In the genomic region with DNA sequence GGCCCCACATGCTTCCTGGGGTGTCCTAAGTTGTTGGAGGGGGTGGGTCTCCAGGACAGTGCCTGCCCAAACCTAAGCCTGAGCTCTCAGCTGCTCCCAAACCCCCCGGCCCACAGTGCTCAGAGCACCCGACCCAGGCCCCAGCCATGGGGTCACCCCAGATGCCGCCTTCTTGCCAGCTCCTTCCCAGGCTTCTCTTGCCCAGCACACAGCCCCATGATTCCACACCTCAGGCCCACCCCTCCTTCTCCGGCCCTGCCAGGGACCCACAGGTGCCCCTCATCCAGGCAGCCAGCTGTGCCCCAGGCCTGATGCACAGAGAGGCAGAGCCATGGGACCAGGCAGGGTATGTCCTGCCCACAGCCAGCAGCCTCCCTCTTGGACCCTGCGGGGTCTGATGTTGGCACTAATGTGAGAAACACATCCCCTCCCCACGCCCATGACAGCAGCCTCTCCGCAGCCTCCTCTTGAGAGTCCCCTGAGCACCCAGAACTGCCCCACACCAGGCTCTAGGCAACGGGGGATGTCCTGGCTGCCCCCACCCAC, we compare ENCODE assay signal across 21 cellular contexts. TPM values are rescaled to one million over a fixed set of nuclear protein-coding genes. Genes with fewer than 3 reads are reported as not detected.
DNase-seq lines count a peak whose midpoint lies in the region; ATAC-seq, FAIRE-seq and TF ChIP-seq lines count a peak whose summit lies in the region.
"Had no signal": no experiment of that assay in that cellular context is flagged by ENCODE, and none has a peak within 500 bp of the region (broad histone marks: within the 10 kb centered on the region; RNA-seq: fewer than 3 reads in every experiment).

No MANE protein-coding gene starts in this region.

- DNase-seq in right lobe of liver (peak; percentile 14 to 47 (median 40)), HepG2 (ENCODE audit: low spot score) (no peak), osteocyte (ENCODE audit: extremely low spot score, unreplicated experiment) (peak; percentile 79), upper lobe of right lung (peak; percentile 57), germinal center (ENCODE audit: low spot score) (no peak)
- no peak for DNase-seq in activated CD4-positive, alpha-beta T cell treated with anti-CD3 and anti-CD28 coated beads, Interleukin-2, amount 50 U/mL, for 48 hours
- DNase-seq: activated naive CD8-positive, alpha-beta T cell treated with anti-CD3 and anti-CD28 coated beads, Interleukin-2, amount 50 U/mL, for 24 hours; Calu3; foreskin fibroblast; HFFc6; NCI-H2029 treated with DMSO at 0.1 percent for 48 hours; nucleus accumbens; stimulated activated naive CD8-positive, alpha-beta T cell treated with anti-CD3 and anti-CD28 coated beads, Interleukin-15, Interleukin-2, amounts not matched to agents 100 U/mL and 50 U/mL, for 24 hours had no signal

- 10% methylated on average over 2 of the region's 8 CpGs for WGBS in right lobe of liver (ENCODE audit: insufficient coverage, low coverage, low lambda C conversion rate, missing lambda C conversion rate)
- 0% methylated on average over 1 of the region's 8 CpGs for WGBS in HepG2 (ENCODE audit: low lambda C conversion rate)
- 70 to 90% methylated on average over 2 of the region's 8 CpGs for WGBS in gastroesophageal sphincter (ENCODE audit: low coverage in 1 of 2), 2 donors

- H3K4me1 ChIP-seq in right lobe of liver (peaks cover 0 to 9% (median 0%) of the 10 kb centered on the region in 4 donors), HepG2 (ENCODE audit: insufficient read depth, low read length) (peaks cover 16% of the 10 kb centered on the region), gastroesophageal sphincter (peaks cover 0 to 90% (median 66%) of the 10 kb centered on the region in 3 donors), upper lobe of right lung (peaks cover 16% of the 10 kb centered on the region)

- no peak overlapping the region for H3K9ac ChIP-seq in HepG2 (ENCODE audit: insufficient read depth, low read depth, low read length)

- no peaks in the 10 kb centered on the region for H3K27me3 Mint-ChIP-seq in osteocyte (ENCODE audit: unreplicated experiment)

- H4K20me1 ChIP-seq in HepG2 (ENCODE audit: insufficient read depth, low read length), result no peaks in the 10 kb centered on the region

- POLR2A ChIA-PET in HepG2 (lab: Yijun Ruan, JAX), result no interaction called here

- H3K9me3 Mint-ChIP-seq in osteocyte (ENCODE audit: unreplicated experiment), result no peaks in the 10 kb centered on the region
- H3K9me3 Mint-ChIP-seq: activated naive CD8-positive, alpha-beta T cell treated with anti-CD3 and anti-CD28 coated beads, Interleukin-2, amount 50 U/mL, for 24 hours; IgD-negative memory B cell; memory B cell; T-cell had no signal

- CTCF ChIA-PET in HepG2 (lab: Yijun Ruan, JAX; ENCODE audit: low intra/inter-chr PET ratio, low total read pairs), result no interaction called here

- H3K27me3 ChIP-seq in right lobe of liver, result no peaks in the 10 kb centered on the region
- H3K27me3 ChIP-seq in HepG2 (ENCODE audit: control insufficient read depth in 1 of 2, insufficient read depth in 2 of 2, low read length in 2 of 2), result peaks cover 18 to 90% of the 10 kb centered on the region in 2 experiments
- no peaks in the 10 kb centered on the region for H3K27me3 ChIP-seq in gastroesophageal sphincter
- H3K27me3 ChIP-seq in upper lobe of right lung, result no peaks in the 10 kb centered on the region
- H3K27me3 ChIP-seq: cardiac muscle cell had no signal

- no peak overlapping the region for H2AFZ ChIP-seq in HepG2 (ENCODE audit: low read length)

- H3K27ac ChIP-seq in right lobe of liver (no peak overlapping the region), HepG2 (ENCODE audit: extremely low read length, insufficient read depth, low read length) (no peak overlapping the region), gastroesophageal sphincter (peak overlapping the region in 3 of 4 donors; percentile 85 to 94 (median 89)), upper lobe of right lung (no peak overlapping the region)
- H3K27ac ChIP-seq: cardiac muscle cell had no signal

- H3K9me3 ChIP-seq in right lobe of liver (no peaks in the 10 kb centered on the region), HepG2 (ENCODE audit: low read length) (no peaks in the 10 kb centered on the region), gastroesophageal sphincter (no peaks in the 10 kb centered on the region), upper lobe of right lung (no peaks in the 10 kb centered on the region)

- intact Hi-C loops in right lobe of liver (cut with DNase I) (loop anchor here (5.0 to 10.0 kb wide), 3 partner anchors 175 to 458 kb away; no protein-coding TSS in a partner anchor), HepG2 (cut with micrococcal nuclease; ENCODE audit: unreplicated experiment) (no loop called here), upper lobe of right lung (cut with DNase I) (loop anchor here (10.0 kb wide), 1 partner anchor 458 kb away; no protein-coding TSS in a partner anchor)

- TF ChIP-seq EP300 in HepG2 (IDR thresholded peaks at IDR 0.05; ENCODE audit: low read depth in 2 of 2, low read length in 2 of 2) (no peak), HepG2 (CRISPR knock-in tag; IDR thresholded peaks at IDR 0.05; ENCODE audit: borderline replicate concordance) (no peak), gastroesophageal sphincter (IDR thresholded peaks at IDR 0.05) (no peak)

- TF ChIP-seq POLR2A in right lobe of liver (IDR thresholded peaks at IDR 0.05), result no peak
- TF ChIP-seq POLR2A in HepG2 (IDR thresholded peaks at IDR 0.05; ENCODE audit: insufficient read depth in 1 of 2, low read depth in 2 of 2, low read length in 2 of 2), result no peak
- no peak for TF ChIP-seq POLR2A in gastroesophageal sphincter (IDR thresholded peaks at IDR 0.05)

- H3K4me2 ChIP-seq in HepG2 (ENCODE audit: low read depth, low read length), result no peak overlapping the region

- no TSS peak for BruUV-seq in HepG2 (replicated peaks; lab: Mats Ljungman, UMichigan)

- no peak for TF ChIP-seq RAD21 in HepG2 (CRISPR knock-in tag; IDR thresholded peaks at IDR 0.05)

- no peaks in the 10 kb centered on the region for H3K79me2 ChIP-seq in HepG2 (ENCODE audit: insufficient read depth, low read length)

- in situ Hi-C loops in HepG2 (cut with HindIII; ENCODE audit: extremely low pct_ligation_motif_present, low pct_unique_long_range_greater_than_20kb), result no loop called here

- H3K27ac Mint-ChIP-seq in osteocyte (ENCODE audit: unreplicated experiment), result no peak overlapping the region
- H3K27ac Mint-ChIP-seq: activated naive CD8-positive, alpha-beta T cell treated with anti-CD3 and anti-CD28 coated beads, Interleukin-2, amount 50 U/mL, for 24 hours; HFFc6; IgD-negative memory B cell; memory B cell; T-cell had no signal

- H3K36me3 Mint-ChIP-seq in osteocyte (ENCODE audit: unreplicated experiment), result no peaks in the 10 kb centered on the region
- H3K36me3 Mint-ChIP-seq: IgD-negative memory B cell, memory B cell, T-cell had no signal

- TF ChIP-seq CTCF in right lobe of liver (IDR thresholded peaks at IDR 0.05) (no peak), HepG2 (CRISPR knock-in tag; IDR thresholded peaks at IDR 0.05) (no peak), gastroesophageal sphincter (IDR thresholded peaks at IDR 0.05) (no peak), osteocyte (IDR thresholded peaks at IDR 0.05) (no peak), upper lobe of right lung (IDR thresholded peaks at IDR 0.05) (no peak)

- no peak for ATAC-seq in right lobe of liver
- ATAC-seq in HepG2, result no peak
- no peak for ATAC-seq in gastroesophageal sphincter
- ATAC-seq in upper lobe of right lung, result no peak
- no peak for ATAC-seq in HG03378 (IDR thresholded peaks at IDR 0.05; ENCODE audit: unreplicated experiment)
- ATAC-seq: activated naive CD8-positive, alpha-beta T cell treated with anti-CD3 and anti-CD28 coated beads, Interleukin-2, amount 50 U/mL, for 24 hours; stimulated activated naive CD8-positive, alpha-beta T cell treated with anti-CD3 and anti-CD28 coated beads, Interleukin-15, Interleukin-2, amounts not matched to agents 100 U/mL and 50 U/mL, for 24 hours; T-cell had no signal

- no peak overlapping the region for H3K4me3 Mint-ChIP-seq in osteocyte (ENCODE audit: unreplicated experiment)
- H3K4me3 Mint-ChIP-seq: activated naive CD8-positive, alpha-beta T cell treated with anti-CD3 and anti-CD28 coated beads, Interleukin-2, amount 50 U/mL, for 24 hours; HFFc6; IgD-negative memory B cell; memory B cell; T-cell had no signal

- no peaks in the 10 kb centered on the region for H3K36me3 ChIP-seq in right lobe of liver
- no peaks in the 10 kb centered on the region for H3K36me3 ChIP-seq in HepG2 (replicated peaks in 1 of 2; ENCODE audit: control insufficient read depth in 1 of 2, insufficient read depth in 2 of 2, low read length in 2 of 2)
- no peaks in the 10 kb centered on the region for H3K36me3 ChIP-seq in gastroesophageal sphincter
- no peaks in the 10 kb centered on the region for H3K36me3 ChIP-seq in upper lobe of right lung
- H3K36me3 ChIP-seq: cardiac muscle cell had no signal

- H3K4me3 ChIP-seq in right lobe of liver (no peak overlapping the region), HepG2 (replicated peaks in 1 of 3; ENCODE audit: insufficient read depth in 1 of 3, low read depth in 2 of 3, low read length in 3 of 3) (no peak overlapping the region), gastroesophageal sphincter (no peak overlapping the region), upper lobe of right lung (no peak overlapping the region)
- H3K4me3 ChIP-seq: cardiac muscle cell had no signal

- no peak for FAIRE-seq in HepG2 (lab: Jason Lieb, UNC)
- FAIRE-seq: endometrium, RCC 7860 had no signal

- H3K4me1 Mint-ChIP-seq in osteocyte (ENCODE audit: unreplicated experiment), result peaks cover 27% of the 10 kb centered on the region

RNA-seq across cellular contexts. Expression of gene WNT9A, which starts 4.9 kb away (rescaled TPM):
- total RNA-seq in right lobe of liver (under 1 TPM in 5 of 6 experiments, not detected in 1; 0.09 to 0.19 (median 0.10) TPM), HepG2 (2016; rRNA removed; fragmentation: Illumina TruSeq; extraction: Trizol) (0.04 TPM in 2 replicates), gastroesophageal sphincter (10 to 100 TPM in 1 of 4 donors, 1 to 10 TPM in 3; 5.4 to 14.0 (median 6.6) TPM), osteocyte (4.8 and 4.9 TPM in 2 replicates), upper lobe of right lung (10.2 TPM)
- total RNA-seq in HepG2 (2016; cell fraction: cytosol; rRNA removed; fragmentation: Illumina TruSeq; extraction: Trizol; ENCODE audit: low read depth), result not detected in 2 replicates
- total RNA-seq in HepG2 (2016; cell fraction: insoluble cytoplasmic fraction; rRNA removed; fragmentation: Illumina TruSeq; extraction: Trizol), result 0.04 TPM in 1 of 2 replicates, not detected in the other
- not detected in 2 replicates for total RNA-seq in HepG2 (2016; cell fraction: membrane; rRNA removed; fragmentation: Illumina TruSeq; extraction: Trizol)
- total RNA-seq in HepG2 (2016; cell fraction: nucleus; rRNA removed; fragmentation: Illumina TruSeq; extraction: Trizol), result not detected in 2 replicates
- polyA plus RNA-seq in HepG2 (2011; rRNA removed), result not detected in 2 replicates
- 0.04 TPM in 1 of 2 replicates, not detected in the other for polyA plus RNA-seq in HepG2 (2011; cell fraction: cytosol; rRNA removed)
- polyA plus RNA-seq in HepG2 (2011; cell fraction: nucleus; rRNA removed), result 0.06 and 0.07 TPM in 2 replicates
- 0.04 TPM in 1 of 2 replicates, not detected in the other for polyA plus RNA-seq in HepG2 (2012)
- polyA plus RNA-seq in HepG2 (2016; cell fraction: cytosol; fragmentation: Illumina TruSeq; extraction: Trizol; ENCODE audit: low read depth), result not detected in 2 replicates
- not detected in 2 replicates for polyA plus RNA-seq in HepG2 (2016; cell fraction: insoluble cytoplasmic fraction; fragmentation: Illumina TruSeq; extraction: Trizol; ENCODE audit: low read depth)
- not detected in 2 replicates for polyA plus RNA-seq in HepG2 (2016; cell fraction: membrane; fragmentation: Illumina TruSeq; extraction: Trizol; ENCODE audit: low read depth)
- not detected in 2 replicates for polyA plus RNA-seq in HepG2 (2016; cell fraction: nucleus; fragmentation: Illumina TruSeq; extraction: Trizol; ENCODE audit: insufficient read depth, low read depth)
- polyA minus RNA-seq in HepG2 (2011; rRNA and poly(A)+ RNA removed; ENCODE audit: low replicate concordance), result 0.04 and 2.6 TPM in 2 replicates
- polyA minus RNA-seq in HepG2 (2011; cell fraction: cytosol; rRNA and poly(A)+ RNA removed), result not detected in 2 replicates
- not detected in 2 replicates for polyA minus RNA-seq in HepG2 (2011; cell fraction: nucleus; rRNA and poly(A)+ RNA removed)
- polyA plus RNA-seq: cardiac muscle cell, IgD-negative memory B cell had no signal

Comparison
In these comparisons a context has a peak if more than half of its experiments do, and no peak if none do; other contexts are left out.
1. DNase-seq: peak in right lobe of liver (3 of 3), osteocyte (single experiment) and upper lobe of right lung (single experiment); none in HepG2 (single experiment), germinal center (single experiment) and activated CD4-positive, alpha-beta T cell treated with anti-CD3 and anti-CD28 coated beads, Interleukin-2, amount 50 U/mL, for 48 hours (0 of 2).
2. H3K27ac ChIP-seq: peak in gastroesophageal sphincter (3 of 4); none in right lobe of liver (0 of 3), HepG2 (single experiment) and upper lobe of right lung (single experiment).